ENCODE assay signal across 2 cellular contexts in genomic region chr20:50121858-50122271, GRCh38.
TF ChIP-seq lines count a peak whose summit lies in the region.

No MANE protein-coding gene starts in this region.

TF ChIP-seq in Ishikawa, 13 proteins besides CTCF, POLR2A, EP300 and RAD21 (continued from another document):
- TF ChIP-seq, protein P1, sequence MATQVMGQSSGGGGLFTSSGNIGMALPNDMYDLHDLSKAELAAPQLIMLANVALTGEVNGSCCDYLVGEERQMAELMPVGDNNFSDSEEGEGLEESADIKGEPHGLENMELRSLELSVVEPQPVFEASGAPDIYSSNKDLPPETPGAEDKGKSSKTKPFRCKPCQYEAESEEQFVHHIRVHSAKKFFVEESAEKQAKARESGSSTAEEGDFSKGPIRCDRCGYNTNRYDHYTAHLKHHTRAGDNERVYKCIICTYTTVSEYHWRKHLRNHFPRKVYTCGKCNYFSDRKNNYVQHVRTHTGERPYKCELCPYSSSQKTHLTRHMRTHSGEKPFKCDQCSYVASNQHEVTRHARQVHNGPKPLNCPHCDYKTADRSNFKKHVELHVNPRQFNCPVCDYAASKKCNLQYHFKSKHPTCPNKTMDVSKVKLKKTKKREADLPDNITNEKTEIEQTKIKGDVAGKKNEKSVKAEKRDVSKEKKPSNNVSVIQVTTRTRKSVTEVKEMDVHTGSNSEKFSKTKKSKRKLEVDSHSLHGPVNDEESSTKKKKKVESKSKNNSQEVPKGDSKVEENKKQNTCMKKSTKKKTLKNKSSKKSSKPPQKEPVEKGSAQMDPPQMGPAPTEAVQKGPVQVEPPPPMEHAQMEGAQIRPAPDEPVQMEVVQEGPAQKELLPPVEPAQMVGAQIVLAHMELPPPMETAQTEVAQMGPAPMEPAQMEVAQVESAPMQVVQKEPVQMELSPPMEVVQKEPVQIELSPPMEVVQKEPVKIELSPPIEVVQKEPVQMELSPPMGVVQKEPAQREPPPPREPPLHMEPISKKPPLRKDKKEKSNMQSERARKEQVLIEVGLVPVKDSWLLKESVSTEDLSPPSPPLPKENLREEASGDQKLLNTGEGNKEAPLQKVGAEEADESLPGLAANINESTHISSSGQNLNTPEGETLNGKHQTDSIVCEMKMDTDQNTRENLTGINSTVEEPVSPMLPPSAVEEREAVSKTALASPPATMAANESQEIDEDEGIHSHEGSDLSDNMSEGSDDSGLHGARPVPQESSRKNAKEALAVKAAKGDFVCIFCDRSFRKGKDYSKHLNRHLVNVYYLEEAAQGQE (IDR thresholded peaks at IDR 0.05; ENCODE audit: low read depth): no peak

TF ChIP-seq in K562, 482 proteins besides CTCF, POLR2A, EP300 and RAD21 (continued from another document):
- TF ChIP-seq BCL6 (CRISPR knock-in tag; IDR thresholded peaks at IDR 0.05): no peak
- TF ChIP-seq CBX3 (IDR thresholded peaks at IDR 0.05; ENCODE audit: borderline replicate concordance in 1 of 2, low read length in 2 of 2): peak in 1 of 2 experiments; percentile 42; a peak in 1 of 3 replicates
- TF ChIP-seq SUPT5H (IDR thresholded peaks at IDR 0.05): no peak
- TF ChIP-seq USF1 (CRISPR knock-in tag; IDR thresholded peaks at IDR 0.05): peak; percentile 95
- TF ChIP-seq IFI16 (CRISPR knock-in tag; IDR thresholded peaks at IDR 0.05): no peak
- no peak for TF ChIP-seq ZNF551 (CRISPR knock-in tag; IDR thresholded peaks at IDR 0.05)
- TF ChIP-seq GTF2F1 (IDR thresholded peaks at IDR 0.05; ENCODE audit: low read depth, low read length): no peak
- TF ChIP-seq, protein P2, sequence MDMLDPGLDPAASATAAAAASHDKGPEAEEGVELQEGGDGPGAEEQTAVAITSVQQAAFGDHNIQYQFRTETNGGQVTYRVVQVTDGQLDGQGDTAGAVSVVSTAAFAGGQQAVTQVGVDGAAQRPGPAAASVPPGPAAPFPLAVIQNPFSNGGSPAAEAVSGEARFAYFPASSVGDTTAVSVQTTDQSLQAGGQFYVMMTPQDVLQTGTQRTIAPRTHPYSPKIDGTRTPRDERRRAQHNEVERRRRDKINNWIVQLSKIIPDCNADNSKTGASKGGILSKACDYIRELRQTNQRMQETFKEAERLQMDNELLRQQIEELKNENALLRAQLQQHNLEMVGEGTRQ (CRISPR knock-in tag; IDR thresholded peaks at IDR 0.05): peak; percentile 87
- no peak for TF ChIP-seq HDAC1 (IDR thresholded peaks at IDR 0.05)
- no peak for TF ChIP-seq PPARD (CRISPR knock-in tag; IDR thresholded peaks at IDR 0.05)
- TF ChIP-seq FOS (IDR thresholded peaks at IDR 0.05; ENCODE audit: extremely low read depth, insufficient read length): peak; percentile 15
- no peak for TF ChIP-seq ZNF445 (CRISPR knock-in tag; IDR thresholded peaks at IDR 0.05; ENCODE audit: low read depth)
- TF ChIP-seq TCF7 (IDR thresholded peaks at IDR 0.05; ENCODE audit: borderline replicate concordance): no peak
- TF ChIP-seq ATF6 (CRISPR knock-in tag; IDR thresholded peaks at IDR 0.05): no peak
- TF ChIP-seq CBFA2T3 (IDR thresholded peaks at IDR 0.05): no peak
- TF ChIP-seq GTF2A2 (tag; IDR thresholded peaks at IDR 0.05): no peak
- TF ChIP-seq NCOA4 (IDR thresholded peaks at IDR 0.05; ENCODE audit: partially characterized antibody): no peak
- TF ChIP-seq ZNF280A (IDR thresholded peaks at IDR 0.05; ENCODE audit: low read depth, partially characterized antibody): peak; percentile 10
- TF ChIP-seq HDGF (IDR thresholded peaks at IDR 0.05): no peak
- TF ChIP-seq CREBBP (IDR thresholded peaks at IDR 0.05; ENCODE audit: low read depth, low read length): no peak
- 0 out of 2 replicates have a peak, but pooled peaks have one; percentile 23 for TF ChIP-seq CBFA2T2 (conservative IDR thresholded peaks at IDR 0.05)
- TF ChIP-seq MAX (CRISPR knock-in tag; IDR thresholded peaks at IDR 0.05): no peak
- peak; percentile 77 for TF ChIP-seq RAD51 (IDR thresholded peaks at IDR 0.05; ENCODE audit: borderline replicate concordance, low read depth)
- no peak for TF ChIP-seq PHF8 (IDR thresholded peaks at IDR 0.05; ENCODE audit: borderline replicate concordance, low read length)
- no peak for TF ChIP-seq BRD9 (IDR thresholded peaks at IDR 0.05; ENCODE audit: low read depth, partially characterized antibody)
- no peak for TF ChIP-seq KAT2B (IDR thresholded peaks at IDR 0.05; ENCODE audit: low read depth, low read length)
- TF ChIP-seq, protein P3, sequence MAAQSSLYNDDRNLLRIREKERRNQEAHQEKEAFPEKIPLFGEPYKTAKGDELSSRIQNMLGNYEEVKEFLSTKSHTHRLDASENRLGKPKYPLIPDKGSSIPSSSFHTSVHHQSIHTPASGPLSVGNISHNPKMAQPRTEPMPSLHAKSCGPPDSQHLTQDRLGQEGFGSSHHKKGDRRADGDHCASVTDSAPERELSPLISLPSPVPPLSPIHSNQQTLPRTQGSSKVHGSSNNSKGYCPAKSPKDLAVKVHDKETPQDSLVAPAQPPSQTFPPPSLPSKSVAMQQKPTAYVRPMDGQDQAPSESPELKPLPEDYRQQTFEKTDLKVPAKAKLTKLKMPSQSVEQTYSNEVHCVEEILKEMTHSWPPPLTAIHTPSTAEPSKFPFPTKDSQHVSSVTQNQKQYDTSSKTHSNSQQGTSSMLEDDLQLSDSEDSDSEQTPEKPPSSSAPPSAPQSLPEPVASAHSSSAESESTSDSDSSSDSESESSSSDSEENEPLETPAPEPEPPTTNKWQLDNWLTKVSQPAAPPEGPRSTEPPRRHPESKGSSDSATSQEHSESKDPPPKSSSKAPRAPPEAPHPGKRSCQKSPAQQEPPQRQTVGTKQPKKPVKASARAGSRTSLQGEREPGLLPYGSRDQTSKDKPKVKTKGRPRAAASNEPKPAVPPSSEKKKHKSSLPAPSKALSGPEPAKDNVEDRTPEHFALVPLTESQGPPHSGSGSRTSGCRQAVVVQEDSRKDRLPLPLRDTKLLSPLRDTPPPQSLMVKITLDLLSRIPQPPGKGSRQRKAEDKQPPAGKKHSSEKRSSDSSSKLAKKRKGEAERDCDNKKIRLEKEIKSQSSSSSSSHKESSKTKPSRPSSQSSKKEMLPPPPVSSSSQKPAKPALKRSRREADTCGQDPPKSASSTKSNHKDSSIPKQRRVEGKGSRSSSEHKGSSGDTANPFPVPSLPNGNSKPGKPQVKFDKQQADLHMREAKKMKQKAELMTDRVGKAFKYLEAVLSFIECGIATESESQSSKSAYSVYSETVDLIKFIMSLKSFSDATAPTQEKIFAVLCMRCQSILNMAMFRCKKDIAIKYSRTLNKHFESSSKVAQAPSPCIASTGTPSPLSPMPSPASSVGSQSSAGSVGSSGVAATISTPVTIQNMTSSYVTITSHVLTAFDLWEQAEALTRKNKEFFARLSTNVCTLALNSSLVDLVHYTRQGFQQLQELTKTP (IDR thresholded peaks at IDR 0.05; ENCODE audit: low read depth in 1 of 2, partially characterized antibody in 2 of 2): no peak
- no peak for TF ChIP-seq TCF7L2 (IDR thresholded peaks at IDR 0.05; ENCODE audit: low read depth, low read length)
- no peak for TF ChIP-seq MIER1 (IDR thresholded peaks at IDR 0.05; ENCODE audit: low read depth)
- TF ChIP-seq HNRNPLL (IDR thresholded peaks at IDR 0.05; ENCODE audit: low read depth, low read length, poor library complexity, severe bottlenecking): no peak
- no peak for TF ChIP-seq ZNF354B (CRISPR knock-in tag; IDR thresholded peaks at IDR 0.05)
- TF ChIP-seq ZNF165 (CRISPR knock-in tag; IDR thresholded peaks at IDR 0.05; ENCODE audit: borderline replicate concordance): no peak
- TF ChIP-seq SPI1 (IDR thresholded peaks at IDR 0.05; ENCODE audit: borderline replicate concordance, low read depth, low read length): no peak
- TF ChIP-seq SIX5 (IDR thresholded peaks at IDR 0.05; ENCODE audit: borderline replicate concordance in 1 of 2, insufficient read depth in 1 of 2, low read depth in 1 of 2, low read length in 2 of 2): no peak
- TF ChIP-seq ETS1 (conservative IDR thresholded peaks at IDR 0.05; ENCODE audit: control insufficient read depth, low read depth, low read length): no peak
- TF ChIP-seq NCOA2 (IDR thresholded peaks at IDR 0.05; ENCODE audit: partially characterized antibody in 2 of 2): no peak
- TF ChIP-seq NFYB (IDR thresholded peaks at IDR 0.05; ENCODE audit: extremely low read depth, insufficient read length): peak; percentile 74
- TF ChIP-seq THAP12 (CRISPR knock-in tag; IDR thresholded peaks at IDR 0.05): no peak
- no peak for TF ChIP-seq PTRF (tag; IDR thresholded peaks at IDR 0.05)
